ENCODE assay signal across 8 cellular contexts in the genomic region with DNA sequence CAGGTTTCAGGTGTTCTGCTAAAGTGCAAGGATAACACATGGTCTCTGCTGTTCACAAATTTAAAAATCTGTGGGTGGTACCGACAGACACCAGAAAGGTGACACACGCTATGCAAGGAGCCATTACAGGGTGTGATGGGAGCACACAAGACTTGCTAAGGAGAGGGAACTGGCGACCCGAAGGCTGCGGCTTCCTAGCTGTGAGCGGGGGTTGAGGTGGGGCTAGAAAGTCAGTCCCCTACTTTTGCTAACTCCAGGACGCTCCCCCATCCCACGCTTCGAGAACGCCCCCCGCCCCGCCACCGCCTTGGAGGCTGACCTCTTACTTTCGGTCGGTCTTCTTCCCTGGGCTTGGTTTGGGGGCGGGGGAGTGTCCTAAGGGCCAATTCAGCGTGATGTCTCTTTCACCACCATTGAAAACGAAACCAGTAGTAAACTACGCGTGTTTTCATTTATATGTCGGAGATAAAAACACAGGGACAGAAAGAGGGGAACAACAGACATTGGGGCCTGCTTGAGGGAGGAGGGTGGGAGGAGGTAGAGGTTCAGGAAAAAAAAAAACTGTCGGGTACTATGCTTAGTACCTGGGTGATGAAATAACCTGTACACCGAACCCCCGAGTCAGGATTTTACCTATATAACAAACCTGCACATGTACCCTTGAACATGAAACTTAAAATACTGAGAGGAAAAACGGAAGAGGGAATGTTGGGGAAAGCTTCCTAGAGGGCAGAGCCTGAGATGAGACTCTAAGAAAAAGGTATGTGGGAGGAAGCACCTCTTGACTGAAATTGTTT. TPM values are rescaled to one million over a fixed set of nuclear protein-coding genes. Genes with fewer than 3 reads are reported as not detected.
DNase-seq lines count a peak whose midpoint lies in the region; ATAC-seq and TF ChIP-seq lines count a peak whose summit lies in the region.

No MANE protein-coding gene starts in this region.

- H3K27me3 ChIP-seq in BLaER1 (no peaks in the 10 kb centered on the region), dorsolateral prefrontal cortex (no peaks in the 10 kb centered on the region), mononuclear cell (ENCODE audit: insufficient read depth, low read length) (no peaks in the 10 kb centered on the region), stomach smooth muscle (ENCODE audit: control insufficient read depth in 1 of 2, insufficient read depth in 2 of 2, low read length in 2 of 2) (no peaks in the 10 kb centered on the region)

- TF ChIP-seq CTCF in HFF-Myc (IDR thresholded peaks at IDR 0.05; ENCODE audit: low read depth, low read length, missing control alignments) (no peak), dorsolateral prefrontal cortex (IDR thresholded peaks at IDR 0.05 in 54 of 56, conservative IDR thresholded peaks at IDR 0.05 in 2 of 56; ENCODE audit: low read depth in 1 of 56, partially characterized antibody in 56 of 56) (no peak)

- no peaks in the 10 kb centered on the region for H3K9me3 ChIP-seq in BLaER1
- H3K9me3 ChIP-seq in mononuclear cell (ENCODE audit: low read depth, low read length): no peaks in the 10 kb centered on the region
- H3K9me3 ChIP-seq in stomach smooth muscle (ENCODE audit: control insufficient read depth in 2 of 2, low read length in 2 of 2): no peaks in the 10 kb centered on the region

- H3K36me3 ChIP-seq in BLaER1: peaks cover 33% of the 10 kb centered on the region
- H3K36me3 ChIP-seq in stomach smooth muscle (ENCODE audit: control insufficient read depth in 2 of 2, insufficient read depth in 2 of 2, low read length in 2 of 2): peaks cover 4 to 7% of the 10 kb centered on the region in 2 donors

- H3K9ac ChIP-seq in BLaER1 (peak overlapping the region; percentile 91), stomach smooth muscle (ENCODE audit: low read length in 2 of 2) (peak overlapping the region; percentile 70 to 86)

- H4K20me1 ChIP-seq in BLaER1: peaks cover 45% of the 10 kb centered on the region

- no peak for DNase-seq in HFF-Myc (ENCODE audit: extremely low read depth, low read depth)
- peak; percentile 63 for DNase-seq in UCSD-AML1 (lab: John Stamatoyannopoulos, UW; ENCODE audit: unreplicated experiment)
- DNase-seq in dorsolateral prefrontal cortex: no peak
- no peak for DNase-seq in Ammon's horn (ENCODE audit: low spot score)

- H3K4me3 ChIP-seq in BLaER1 (peak overlapping the region; percentile 78), HFF-Myc (replicated peaks; ENCODE audit: low read depth, low read length) (peak overlapping the region; percentile 72), dorsolateral prefrontal cortex (peak overlapping the region; percentile 31 to 97 (median 79)), mononuclear cell (ENCODE audit: low read length) (peak overlapping the region; percentile 81), stomach smooth muscle (ENCODE audit: low read length in 2 of 2) (peak overlapping the region; percentile 78 to 86)

- H3K27ac ChIP-seq in BLaER1: peak overlapping the region; percentile 81
- peak overlapping the region; percentile 23 to 100 (median 95) for H3K27ac ChIP-seq in dorsolateral prefrontal cortex
- H3K27ac ChIP-seq in stomach smooth muscle (ENCODE audit: low read length): peak overlapping the region; percentile 99

- H3K4me2 ChIP-seq in BLaER1: peak overlapping the region; percentile 98

- no peak for ATAC-seq in GM19351 (IDR thresholded peaks at IDR 0.05; ENCODE audit: unreplicated experiment)

- peaks cover 55% of the 10 kb centered on the region for H3K4me1 ChIP-seq in BLaER1
- peaks cover 46% of the 10 kb centered on the region for H3K4me1 ChIP-seq in mononuclear cell (ENCODE audit: insufficient read depth, low read length)
- H3K4me1 ChIP-seq in stomach smooth muscle (ENCODE audit: control insufficient read depth, insufficient read depth, low read length): peaks cover 39% of the 10 kb centered on the region

- intact Hi-C loops in dorsolateral prefrontal cortex (cut with DNase I): no loop called here

RNA-seq across cellular contexts. Expression of a gene that starts 1.1 kb away (rescaled TPM):
- total RNA-seq in dorsolateral prefrontal cortex (10 to 100 TPM in 89 of 120 experiments, 1 to 10 TPM in 31; 4.1 to 21.6 (median 11.6) TPM), mononuclear cell (5.9 TPM)

RNA-seq across cellular contexts. Expression of a gene that starts 5.1 kb away (rescaled TPM):
- total RNA-seq in dorsolateral prefrontal cortex: 10 to 100 TPM; 19.6 to 84.4 (median 32.6) TPM
- total RNA-seq in mononuclear cell: 22.2 TPM

RNA-seq across cellular contexts. Expression of a gene that starts 7.5 kb away (rescaled TPM):
- total RNA-seq in dorsolateral prefrontal cortex: 10 to 100 TPM; 16.1 to 42.6 (median 25.5) TPM
- total RNA-seq in mononuclear cell: 11.3 TPM

RNA-seq across cellular contexts. Expression of a gene that starts 14.0 kb away (rescaled TPM):
- total RNA-seq in dorsolateral prefrontal cortex: 10 to 100 TPM; 26.9 to 46.0 (median 33.8) TPM
- 13.4 TPM for total RNA-seq in mononuclear cell

RNA-seq across cellular contexts. Expression of a gene that starts 17.8 kb away (rescaled TPM):
- 1 to 10 TPM in 19 of 120 experiments, under 1 TPM in 7, not detected in 94; 0.71 to 2.7 (median 1.2) TPM for total RNA-seq in dorsolateral prefrontal cortex
- 0.63 TPM for total RNA-seq in mononuclear cell
